Comparison of ENCODE assay signal across 21 cellular contexts in genomic region chr6:7628479-7628878, GRCh38. TPM values are rescaled to one million over a fixed set of nuclear protein-coding genes. Genes with fewer than 3 reads are reported as not detected.
DNase-seq lines count a peak whose midpoint lies in the region; ATAC-seq, FAIRE-seq and TF ChIP-seq lines count a peak whose summit lies in the region.
"Had no signal": no experiment of that assay in that cellular context is flagged by ENCODE, and none has a peak within 500 bp of the region (broad histone marks: within the 10 kb centered on the region; RNA-seq: fewer than 3 reads in every experiment).

No MANE protein-coding gene starts in this region.

- H3K27me3 ChIP-seq in H9 (ENCODE audit: insufficient read depth, low read length): no peaks in the 10 kb centered on the region
- peaks cover 35 to 52% of the 10 kb centered on the region in 2 experiments for H3K27me3 ChIP-seq in K562 (ENCODE audit: control insufficient read depth in 2 of 2, insufficient read depth in 2 of 2, low read length in 2 of 2)
- no peaks in the 10 kb centered on the region for H3K27me3 ChIP-seq in gastrocnemius medialis
- H3K27me3 ChIP-seq in Karpas-422 (ENCODE audit: low read length): no peaks in the 10 kb centered on the region
- H3K27me3 ChIP-seq: SJSA1 had no signal

- no peak overlapping the region for H2AK5ac ChIP-seq in H9 (ENCODE audit: insufficient read length, low read length)

- H3K4me2 ChIP-seq in H9 (ENCODE audit: insufficient read depth, insufficient read length, low read length): no peak overlapping the region
- H3K4me2 ChIP-seq in K562 (ENCODE audit: insufficient read depth, low read length): no peak overlapping the region
- no peak overlapping the region for H3K4me2 ChIP-seq in Karpas-422 (ENCODE audit: low read depth, low read length, poor library complexity, severe bottlenecking)

- no peak for TF ChIP-seq RAD21 in K562 (CRISPR knock-in tag; conservative IDR thresholded peaks at IDR 0.05 in 1 of 2, IDR thresholded peaks at IDR 0.05 in 1 of 2)

- no peak overlapping the region for H3K9ac ChIP-seq in H9 (ENCODE audit: extremely low read depth, insufficient read length, low read length)
- H3K9ac ChIP-seq in K562 (ENCODE audit: insufficient read depth in 1 of 2, low read depth in 2 of 2, low read length in 2 of 2): no peak overlapping the region
- H3K9ac ChIP-seq in Karpas-422 (ENCODE audit: low read length): no peak overlapping the region

- no peak overlapping the region for H4K91ac ChIP-seq in H9 (ENCODE audit: insufficient read length, low read depth, low read length)

- H3K9me2 ChIP-seq in Karpas-422 (replicated peaks; ENCODE audit: insufficient read depth, low read length): no peaks in the 10 kb centered on the region

- H3K79me2 ChIP-seq in H9 (ENCODE audit: insufficient read depth, low read length): no peaks in the 10 kb centered on the region
- H3K79me2 ChIP-seq in K562 (ENCODE audit: control insufficient read depth, insufficient read depth, low read length): no peaks in the 10 kb centered on the region
- no peaks in the 10 kb centered on the region for H3K79me2 ChIP-seq in Karpas-422 (ENCODE audit: low read length)

- ATAC-seq in K562 (no peak), gastrocnemius medialis (no peak)
- ATAC-seq: HCT116, PC-3 had no signal

- H3K9me3 Mint-ChIP-seq in H9: no peaks in the 10 kb centered on the region
- H3K9me3 Mint-ChIP-seq: CD4-positive, alpha-beta memory T cell had no signal

- no peak overlapping the region for H2BK12ac ChIP-seq in H9 (ENCODE audit: insufficient read length, low read depth, low read length)

- H3K27ac Mint-ChIP-seq in H9: peak overlapping the region in 2 of 3 experiments; percentile 7 to 42; a peak in 1 of 7 replicates
- H3K27ac Mint-ChIP-seq: CD4-positive, alpha-beta memory T cell had no signal

- H3K9me1 ChIP-seq in K562 (ENCODE audit: control insufficient read depth, insufficient read depth, low read length): no peaks in the 10 kb centered on the region

- intact Hi-C loops in K562 (cut with micrococcal nuclease) (no loop called here), gastrocnemius medialis (cut with DNase I; ENCODE audit: low total_unique reads) (no loop called here)

- CTCF ChIA-PET in K562 (lab: Yijun Ruan, JAX; ENCODE audit: low intra/inter-chr PET ratio): no interaction called here

- H2BK120ac ChIP-seq in H9 (ENCODE audit: low read depth, low read length, poor library complexity, severe bottlenecking): no peak overlapping the region

- no peak overlapping the region for H4K5ac ChIP-seq in H9 (ENCODE audit: insufficient read length, low read depth, low read length)

- BruUV-seq in K562 (replicated peaks; lab: Mats Ljungman, UMichigan): no TSS peak

- no peak overlapping the region for H3T11ph ChIP-seq in H9 (ENCODE audit: low read length)

- H3K9me3 ChIP-seq in H9 (ENCODE audit: control insufficient read depth, low read depth, low read length): no peaks in the 10 kb centered on the region
- H3K9me3 ChIP-seq in K562 (replicated peaks; ENCODE audit: control insufficient read depth, insufficient read depth, low read depth, low read length): no peaks in the 10 kb centered on the region
- no peaks in the 10 kb centered on the region for H3K9me3 ChIP-seq in gastrocnemius medialis
- H3K9me3 ChIP-seq in Karpas-422 (ENCODE audit: low read length): no peaks in the 10 kb centered on the region
- H3K9me3 ChIP-seq: SJSA1 had no signal

- H3K23ac ChIP-seq in H9 (ENCODE audit: insufficient read length, low read depth, low read length): no peak overlapping the region

- H3K4me3 ChIP-seq in K562 (no peak overlapping the region), gastrocnemius medialis (no peak overlapping the region), Karpas-422 (ENCODE audit: low read length) (no peak overlapping the region)
- H3K4me3 ChIP-seq: SJSA1 had no signal

- FAIRE-seq in K562 (lab: Jason Lieb, UNC): no peak

- no peak for TF ChIP-seq EP300 in K562 (IDR thresholded peaks at IDR 0.05; ENCODE audit: low read length)

- H3K36me3 ChIP-seq in K562 (ENCODE audit: control insufficient read depth, insufficient read depth, low read length): no peaks in the 10 kb centered on the region
- no peaks in the 10 kb centered on the region for H3K36me3 ChIP-seq in gastrocnemius medialis
- no peaks in the 10 kb centered on the region for H3K36me3 ChIP-seq in Karpas-422 (ENCODE audit: insufficient read depth, low read length)
- H3K36me3 ChIP-seq: SJSA1 had no signal

- H3K4ac ChIP-seq in H9 (ENCODE audit: low read depth, low read length): no peak overlapping the region

- H3K27ac ChIP-seq in H9 (ENCODE audit: insufficient read length, low read depth, low read length) (no peak overlapping the region), K562 (ENCODE audit: extremely low read depth, low read depth, low read length) (no peak overlapping the region), gastrocnemius medialis (no peak overlapping the region), Karpas-422 (ENCODE audit: low read length) (no peak overlapping the region)
- H3K27ac ChIP-seq: HL-60, SJSA1 had no signal

- no peak overlapping the region for H2BK20ac ChIP-seq in H9 (ENCODE audit: low read depth, low read length, poor library complexity, severe bottlenecking)

- WGBS in H9 (ENCODE audit: extremely low coverage, insufficient read length, low lambda C conversion rate): 100% methylated on average over 1 of the region's 2 CpGs
- WGBS in K562 (ENCODE audit: insufficient coverage, low coverage, missing lambda C conversion rate): 8% methylated on average over 2 of the region's 2 CpGs

- H4K8ac ChIP-seq in H9 (replicated peaks; ENCODE audit: insufficient read length, low read depth, low read length): no peak overlapping the region

- H2AFZ ChIP-seq in H9 (ENCODE audit: low read length) (no peak overlapping the region), K562 (ENCODE audit: low read depth, low read length) (no peak overlapping the region), Karpas-422 (ENCODE audit: low read length) (no peak overlapping the region)

- H3K14ac ChIP-seq in H9 (ENCODE audit: insufficient read depth, low read length): no peak overlapping the region

- H3K4me1 Mint-ChIP-seq in H9: peaks cover 19% of the 10 kb centered on the region in 2 experiments
- H3K4me1 Mint-ChIP-seq: CD4-positive, alpha-beta memory T cell had no signal

- H3K56ac ChIP-seq in H9 (ENCODE audit: insufficient read length, low read depth, low read length): no peak overlapping the region

- H3K79me1 ChIP-seq in H9 (ENCODE audit: insufficient read depth, low read depth, low read length, poor library complexity, severe bottlenecking): no peaks in the 10 kb centered on the region

- DNase-seq in AG08395 (ENCODE audit: low spot score) (peak; percentile 76), H9 (no peak), K562 (ENCODE audit: extremely low read depth in 1 of 4, low spot score in 3 of 4) (no peak), iris pigment epithelial cell (ENCODE audit: low read depth) (peak; percentile 54), NCI-H345 (lab: John Stamatoyannopoulos, UW) (no peak), C1 segment of cervical spinal cord (lab: John Stamatoyannopoulos, UW) (no peak), gastrocnemius medialis (no peak), Karpas-422 (no peak)
- DNase-seq: 8988T; AML-193; CD4-positive, alpha-beta memory T cell; KG1; MM.1S; NCI-H1105; NCI-H187; NCI-H446 treated with DMSO at 0.1 percent for 48 hours; NCI-H748 treated with DMSO at 0.1 percent for 48 hours; PC-3 had no signal

- in situ Hi-C loops in K562 (cut with MboI): no loop called here
- in situ Hi-C loops in gastrocnemius medialis (cut with MboI; ENCODE audit: low sequenced_read_pairs in 4 of 4): no loop called here

- no peak overlapping the region for H3K4me3 Mint-ChIP-seq in H9
- H3K4me3 Mint-ChIP-seq: CD4-positive, alpha-beta memory T cell had no signal

- no peaks in the 10 kb centered on the region for H3K23me2 ChIP-seq in H9 (ENCODE audit: insufficient read length, low read depth, low read length, poor library complexity, severe bottlenecking)

- no peaks in the 10 kb centered on the region for H3K36me3 Mint-ChIP-seq in H9 (ENCODE audit: insufficient read depth in 1 of 3, low read depth in 3 of 3)
- H3K36me3 Mint-ChIP-seq: CD4-positive, alpha-beta memory T cell had no signal

- POLR2A ChIA-PET in K562 (lab: Yijun Ruan, JAX): interaction anchor here (1.3 kb wide), 1 partner anchor 22 kb away, joined by 3 read pairs; no protein-coding TSS in a partner anchor

- H3K18ac ChIP-seq in H9 (ENCODE audit: insufficient read length, low read depth, low read length): no peak overlapping the region

- no peak overlapping the region for H2BK15ac ChIP-seq in H9 (ENCODE audit: low read depth, low read length)

- H3K4me1 ChIP-seq in H9 (ENCODE audit: insufficient read depth, low read length) (no peaks in the 10 kb centered on the region; the same call in 1 of the 2 replicates), K562 (replicated peaks in 1 of 2; ENCODE audit: control insufficient read depth in 2 of 2, insufficient read depth in 2 of 2, low read length in 2 of 2) (no peaks in the 10 kb centered on the region), gastrocnemius medialis (no peaks in the 10 kb centered on the region), Karpas-422 (ENCODE audit: low read length) (no peaks in the 10 kb centered on the region)

- no peak overlapping the region for H2BK5ac ChIP-seq in H9 (ENCODE audit: insufficient read length, low read length)

- TF ChIP-seq POLR2A in K562 (conservative IDR thresholded peaks at IDR 0.05) (no peak), gastrocnemius medialis (IDR thresholded peaks at IDR 0.05) (no peak)

- peaks cover 6% of the 10 kb centered on the region for H3K27me3 Mint-ChIP-seq in H9 (ENCODE audit: low read depth)

- H4K20me1 ChIP-seq in H9 (ENCODE audit: control insufficient read depth, insufficient read depth, insufficient read length) (no peaks in the 10 kb centered on the region), K562 (replicated peaks; ENCODE audit: control insufficient read depth, insufficient read depth, low read length) (no peaks in the 10 kb centered on the region), Karpas-422 (ENCODE audit: insufficient read depth, low read depth, low read length) (no peaks in the 10 kb centered on the region)

- TF ChIP-seq CTCF in H9 (conservative IDR thresholded peaks at IDR 0.05) (no peak), K562 (IDR thresholded peaks at IDR 0.05 in 2 of 3, conservative IDR thresholded peaks at IDR 0.05 in 1 of 3; ENCODE audit: insufficient read depth in 2 of 3, low read depth in 1 of 3, low read length in 3 of 3) (no peak), gastrocnemius medialis (IDR thresholded peaks at IDR 0.05 in 4 of 5, conservative IDR thresholded peaks at IDR 0.05 in 1 of 5) (no peak)

RNA-seq across cellular contexts. Expression of gene SNRNP48, which starts 38.5 kb away (rescaled TPM):
- total RNA-seq in H9 (2021) (16.1 and 16.9 TPM in 2 replicates), K562 (2014; rRNA removed) (17.1 and 17.7 TPM in 2 replicates), K562 (2014; rRNA removed; fragmentation: Illumina TruSeq; extraction: Trizol) (32.9 and 35.7 TPM in 2 replicates), K562 (2015; rRNA removed; fragmentation: Illumina TruSeq; extraction: Trizol) (26.9 and 31.1 TPM in 2 replicates), K562 (2021) (18.6 and 21.2 TPM in 2 replicates), gastrocnemius medialis (10 to 100 TPM; 14.3 to 16.6 (median 15.3) TPM)
- 15.6 and 54.4 TPM in 2 replicates for total RNA-seq in K562 (2011; cell fraction: chromatin; rRNA removed; ENCODE audit: low replicate concordance)
- total RNA-seq in K562 (2011; cell fraction: nucleolus; rRNA removed): 8.3 and 10.7 TPM in 2 replicates
- 27.1 and 58.2 TPM in 2 replicates for total RNA-seq in K562 (2011; cell fraction: nucleoplasm; rRNA removed)
- polyA plus RNA-seq in K562 (2011; rRNA removed) (22.3 and 22.8 TPM in 2 replicates), K562 (2014; fragmentation: Illumina TruSeq; extraction: Trizol) (20.6 and 28.1 TPM in 2 replicates), K562 (2014; fragmentation: Nextera tagmentation; extraction: Ambion mirVana) (1 to 10 TPM; 6.2 to 8.7 TPM), K562 (2014; rRNA removed) (18.6 and 19.2 TPM in 2 replicates)
- polyA plus RNA-seq in K562 (2011; cell fraction: cytosol; rRNA removed): 3.9 and 11.2 TPM in 2 replicates
- 18.1 TPM in 2 replicates for polyA plus RNA-seq in K562 (2011; cell fraction: nucleus; rRNA removed)
- 18.1 and 19.1 TPM in 2 replicates for polyA plus RNA-seq in K562 (2012)
- 22.4 and 26.7 TPM in 2 replicates for polyA minus RNA-seq in K562 (2011; rRNA and poly(A)+ RNA removed)
- polyA minus RNA-seq in K562 (2011; cell fraction: cytosol; rRNA and poly(A)+ RNA removed): 4.6 and 6.0 TPM in 2 replicates
- polyA minus RNA-seq in K562 (2011; cell fraction: nucleus; rRNA and poly(A)+ RNA removed): 17.8 and 30.8 TPM in 2 replicates
- 8.3 and 13.7 TPM in 2 replicates for total RNA-seq in Karpas-422 (2014; rRNA removed; shearing (Covaris generic); ENCODE audit: low replicate concordance)

Comparison
In these comparisons a context has a peak if more than half of its experiments do, and no peak if none do; other contexts are left out.
1. DNase-seq: peak in AG08395 (single experiment) and iris pigment epithelial cell (single experiment); none in H9 (single experiment), K562 (0 of 4), NCI-H345 (single experiment), C1 segment of cervical spinal cord (0 of 14), gastrocnemius medialis (0 of 2) and Karpas-422 (single experiment).